In the genomic region with DNA sequence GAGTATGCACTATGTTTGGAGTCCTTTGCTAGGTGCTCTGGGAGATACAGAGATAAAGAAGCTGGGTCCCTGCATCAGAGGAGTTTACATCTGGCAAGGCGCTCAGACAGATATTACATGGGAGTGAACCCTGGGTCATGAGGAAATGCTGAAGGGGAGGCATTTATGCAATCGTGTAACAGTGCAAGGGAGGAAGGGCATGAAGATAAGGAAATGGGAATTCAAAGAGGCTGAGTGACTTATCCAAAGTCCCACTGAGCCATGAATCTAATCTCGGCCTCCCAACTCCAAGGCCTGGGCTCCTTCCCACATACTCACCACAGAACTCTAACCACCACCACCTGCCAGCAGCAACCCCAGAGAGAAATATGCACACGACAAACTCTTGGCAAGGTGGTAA, we compare ENCODE assay signal across 22 cellular contexts. TPM values are rescaled to one million over a fixed set of nuclear protein-coding genes. Genes with fewer than 3 reads are reported as not detected.
A peak's percentile ranks its signal among the peaks of the same experiment; 100 is the strongest.
DNase-seq lines count a peak whose midpoint lies in the region; TF ChIP-seq lines count a peak whose summit lies in the region.
"Had no signal": no experiment of that assay in that cellular context is flagged by ENCODE, and none has a peak within 500 bp of the region (broad histone marks: within the 10 kb centered on the region; RNA-seq: fewer than 3 reads in every experiment).

No MANE protein-coding gene starts in this region.

- H3K4me2 ChIP-seq in SK-N-SH = no peak overlapping the region
- H3K4me2 ChIP-seq: A549 had no signal

- POLR2A ChIA-PET in SK-N-SH (lab: Yijun Ruan, JAX) = interaction anchor here (0.8 to 2.0 kb wide), 6 partner anchors 10 to 50 kb away, joined by 3 to 10 read pairs (median 4); no protein-coding TSS in a partner anchor

- no peak; the same call in 1 of the 2 replicates for TF ChIP-seq RAD21 in SK-N-SH (IDR thresholded peaks at IDR 0.05; ENCODE audit: low read length)

- H3K9me3 Mint-ChIP-seq in activated naive CD8-positive, alpha-beta T cell treated with anti-CD3 and anti-CD28 coated beads for 36 hours = no peaks in the 10 kb centered on the region
- H3K9me3 Mint-ChIP-seq: HFFc6; stimulated activated naive CD8-positive, alpha-beta T cell treated with anti-CD3 and anti-CD28 coated beads, Interleukin-15, amount 100 ng/mL, for 72 hours; T-helper 2 cell treated with Interferon-gamma antibody and Interleukin-4, amounts not matched to agents 5 μg/mL and 100 μg/mL, for 36 hours had no signal

- H3K27ac ChIP-seq in SK-N-SH (ENCODE audit: low read depth in 2 of 2, low read length in 1 of 2) = peak overlapping the region in 1 of 2 experiments; percentile 94; a peak in 2 of 4 replicates
- H3K27ac ChIP-seq: A549, body of pancreas, C4-2B, prostate gland, uterus had no signal

- no peaks in the 10 kb centered on the region for H3K27me3 Mint-ChIP-seq in activated naive CD8-positive, alpha-beta T cell treated with anti-CD3 and anti-CD28 coated beads for 36 hours

- no peak overlapping the region for H2AFZ ChIP-seq in SK-N-SH (ENCODE audit: low read depth)

- TF ChIP-seq CTCF in SK-N-SH (IDR thresholded peaks at IDR 0.05) = no peak
- TF ChIP-seq CTCF in fibroblast of villous mesenchyme (IDR thresholded peaks at IDR 0.05; ENCODE audit: insufficient read depth, low read depth, low read length) = no peak
- TF ChIP-seq CTCF in foreskin fibroblast (IDR thresholded peaks at IDR 0.05; ENCODE audit: low read depth, low read length) = no peak

- 26% methylated on average over 4 of the region's 4 CpGs for WGBS in SK-N-SH (ENCODE audit: low lambda C conversion rate)

- no peak overlapping the region for H3K4me3 Mint-ChIP-seq in activated naive CD8-positive, alpha-beta T cell treated with anti-CD3 and anti-CD28 coated beads for 36 hours
- H3K4me3 Mint-ChIP-seq: HFFc6; stimulated activated naive CD8-positive, alpha-beta T cell treated with anti-CD3 and anti-CD28 coated beads, Interleukin-15, amount 100 ng/mL, for 72 hours; T-helper 2 cell treated with Interferon-gamma antibody and Interleukin-4, amounts not matched to agents 5 μg/mL and 100 μg/mL, for 36 hours had no signal

- H3K27me3 ChIP-seq in SK-N-SH (ENCODE audit: insufficient read depth) = no peaks in the 10 kb centered on the region
- H3K27me3 ChIP-seq: body of pancreas, uterus had no signal

- no peak overlapping the region for H3K27ac Mint-ChIP-seq in activated naive CD8-positive, alpha-beta T cell treated with anti-CD3 and anti-CD28 coated beads for 36 hours
- H3K27ac Mint-ChIP-seq: HFFc6; T-helper 2 cell treated with Interferon-gamma antibody and Interleukin-4, amounts not matched to agents 5 μg/mL and 100 μg/mL, for 36 hours had no signal

- no peaks in the 10 kb centered on the region for H4K20me1 ChIP-seq in SK-N-SH (ENCODE audit: insufficient read depth)

- no peaks in the 10 kb centered on the region for H3K9me3 ChIP-seq in SK-N-SH
- H3K9me3 ChIP-seq: A549, body of pancreas, prostate gland, uterus had no signal

- DNase-seq in NCI-H524 (lab: John Stamatoyannopoulos, UW) (peak; percentile 18 to 70), NCI-H524 treated with DMSO at 0.1 percent for 48 hours (lab: John Stamatoyannopoulos, UW) (no peak), SK-N-SH (peak; percentile 60), fibroblast of villous mesenchyme (ENCODE audit: low read depth) (peak; percentile 93), non-pigmented ciliary epithelial cell (ENCODE audit: low read depth) (peak; percentile 36), foreskin fibroblast (no peak)
- DNase-seq in stimulated activated CD4-positive, alpha-beta T cell treated with anti-CD3 and anti-CD28 coated beads, Interleukin-12 subunit alpha, Interleukin-12 subunit beta, amount 100 ng/mL, for 4 hours = no peak
- DNase-seq in activated naive CD8-positive, alpha-beta T cell treated with anti-CD3 and anti-CD28 coated beads for 36 hours = no peak
- DNase-seq: activated CD4-positive, alpha-beta T cell treated with anti-CD3 and anti-CD28 coated beads for 48 hours; activated CD8-positive, alpha-beta memory T cell treated with anti-CD3 and anti-CD28 coated beads, Interleukin-2, amount 50 U/mL, for 48 hours; body of pancreas; DMS53; HFFc6; NCI-H1092 treated with DMSO at 0.1 percent for 48 hours; stimulated activated CD4-positive, alpha-beta T cell treated with anti-CD3 and anti-CD28 coated beads, Interleukin-15, amount 100 ng/mL, for 24 hours; stimulated activated naive CD8-positive, alpha-beta T cell treated with anti-CD3 and anti-CD28 coated beads, Interleukin-15, amount 100 ng/mL, for 72 hours; uterus had no signal

- peak in 1 of 2 experiments; percentile 89; a peak in 2 of 4 replicates for TF ChIP-seq EP300 in SK-N-SH (IDR thresholded peaks at IDR 0.05; ENCODE audit: borderline replicate concordance in 1 of 2, low read depth in 1 of 2, low read length in 1 of 2)

- CTCF ChIA-PET in SK-N-SH (lab: Yijun Ruan, JAX) = interaction anchor here (1.1 to 14.0 kb wide), 3 partner anchors 17 to 88 kb away, joined by 3 to 186 read pairs (median 5); no protein-coding TSS in a partner anchor

- H3K4me3 ChIP-seq in SK-N-SH (ENCODE audit: low read depth in 2 of 2, low read length in 1 of 2) = no peak overlapping the region
- no peak overlapping the region for H3K4me3 ChIP-seq in fibroblast of villous mesenchyme (ENCODE audit: low read depth, low read length)
- no peak overlapping the region for H3K4me3 ChIP-seq in foreskin fibroblast (ENCODE audit: low read depth in 1 of 2, low read length in 2 of 2)
- H3K4me3 ChIP-seq: A549, body of pancreas, prostate gland, uterus had no signal

- no peak overlapping the region for H3K9ac ChIP-seq in SK-N-SH

- no peaks in the 10 kb centered on the region for H3K36me3 Mint-ChIP-seq in activated naive CD8-positive, alpha-beta T cell treated with anti-CD3 and anti-CD28 coated beads for 36 hours

- H3K79me2 ChIP-seq in SK-N-SH (ENCODE audit: insufficient read depth) = no peaks in the 10 kb centered on the region

- H3F3A ChIP-seq in SK-N-SH (replicated peaks; ENCODE audit: insufficient read depth) = no peaks in the 10 kb centered on the region

- peaks cover 0 to 79% of the 10 kb centered on the region in 2 experiments; a peak in 2 of 4 replicates for H3K4me1 ChIP-seq in SK-N-SH (ENCODE audit: control insufficient read depth in 1 of 2, insufficient read depth in 2 of 2, low read depth in 1 of 2, low read length in 1 of 2)
- H3K4me1 ChIP-seq: A549, body of pancreas, prostate gland, uterus had no signal

- H3K9me2 ChIP-seq in SK-N-SH = no peaks in the 10 kb centered on the region

- H3K4me1 Mint-ChIP-seq in activated naive CD8-positive, alpha-beta T cell treated with anti-CD3 and anti-CD28 coated beads for 36 hours = no peaks in the 10 kb centered on the region
- H3K4me1 Mint-ChIP-seq: stimulated activated naive CD8-positive, alpha-beta T cell treated with anti-CD3 and anti-CD28 coated beads, Interleukin-15, amount 100 ng/mL, for 72 hours had no signal

- H3K36me3 ChIP-seq in SK-N-SH (replicated peaks in 1 of 2; ENCODE audit: control insufficient read depth in 1 of 2, insufficient read depth in 2 of 2, low read length in 1 of 2) = no peaks in the 10 kb centered on the region
- H3K36me3 ChIP-seq: prostate gland, uterus had no signal

TF ChIP-seq in SK-N-SH, 30 proteins besides CTCF, POLR2A, EP300 and RAD21:
- TF ChIP-seq, protein P1, sequence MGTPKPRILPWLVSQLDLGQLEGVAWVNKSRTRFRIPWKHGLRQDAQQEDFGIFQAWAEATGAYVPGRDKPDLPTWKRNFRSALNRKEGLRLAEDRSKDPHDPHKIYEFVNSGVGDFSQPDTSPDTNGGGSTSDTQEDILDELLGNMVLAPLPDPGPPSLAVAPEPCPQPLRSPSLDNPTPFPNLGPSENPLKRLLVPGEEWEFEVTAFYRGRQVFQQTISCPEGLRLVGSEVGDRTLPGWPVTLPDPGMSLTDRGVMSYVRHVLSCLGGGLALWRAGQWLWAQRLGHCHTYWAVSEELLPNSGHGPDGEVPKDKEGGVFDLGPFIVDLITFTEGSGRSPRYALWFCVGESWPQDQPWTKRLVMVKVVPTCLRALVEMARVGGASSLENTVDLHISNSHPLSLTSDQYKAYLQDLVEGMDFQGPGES (IDR thresholded peaks at IDR 0.05; ENCODE audit: low read depth, low read length) = no peak
- peak; percentile 77; the same call in 1 of the 2 replicates for TF ChIP-seq RCOR1 (IDR thresholded peaks at IDR 0.05; ENCODE audit: low read length)
- TF ChIP-seq MXI1 (IDR thresholded peaks at IDR 0.05; ENCODE audit: low read depth, low read length) = peak; percentile 44; the same call in 1 of the 2 replicates
- no peak for TF ChIP-seq JUND (IDR thresholded peaks at IDR 0.05)
- TF ChIP-seq GATA2 (CRISPR knock-in tag; IDR thresholded peaks at IDR 0.05) = peak; percentile 94
- peak; percentile 84; the same call in 1 of the 2 replicates for TF ChIP-seq FOXJ3 (CRISPR knock-in tag; IDR thresholded peaks at IDR 0.05)
- TF ChIP-seq TEAD4 (IDR thresholded peaks at IDR 0.05; ENCODE audit: borderline replicate concordance, insufficient read depth) = no peak
- peak; percentile 41 for TF ChIP-seq CHD2 (IDR thresholded peaks at IDR 0.05; ENCODE audit: low read length, partially characterized antibody)

RNA-seq across cellular contexts. Expression of a gene that starts 51.6 kb away (rescaled TPM):
- polyA plus RNA-seq in SK-N-SH (2012; rRNA removed) = 0.43 and 1.1 TPM in 2 replicates
- polyA plus RNA-seq in SK-N-SH (2012; cell fraction: cytosol; rRNA removed) = 0.80 and 1.4 TPM in 2 replicates
- polyA plus RNA-seq in SK-N-SH (2012; cell fraction: nucleus; rRNA removed) = 1.1 and 1.8 TPM in 2 replicates
- total RNA-seq in fibroblast of villous mesenchyme = under 0.01 TPM in 2 replicates
- total RNA-seq in activated naive CD8-positive, alpha-beta T cell treated with anti-CD3 and anti-CD28 coated beads for 36 hours = not detected
- total RNA-seq: esophagus mucosa, HFFc6 had no signal
- polyA plus RNA-seq: A549 had no signal

Comparison
In these comparisons a context has a peak if more than half of its experiments do, and no peak if none do; other contexts are left out.
1. DNase-seq: peak in NCI-H524 (2 of 2), SK-N-SH (single experiment), fibroblast of villous mesenchyme (single experiment) and non-pigmented ciliary epithelial cell (single experiment); none in NCI-H524 treated with DMSO at 0.1 percent for 48 hours (single experiment), foreskin fibroblast (0 of 2), stimulated activated CD4-positive, alpha-beta T cell treated with anti-CD3 and anti-CD28 coated beads, Interleukin-12 subunit alpha, Interleukin-12 subunit beta, amount 100 ng/mL, for 4 hours (single experiment) and activated naive CD8-positive, alpha-beta T cell treated with anti-CD3 and anti-CD28 coated beads for 36 hours (single experiment).